In the genomic region with DNA sequence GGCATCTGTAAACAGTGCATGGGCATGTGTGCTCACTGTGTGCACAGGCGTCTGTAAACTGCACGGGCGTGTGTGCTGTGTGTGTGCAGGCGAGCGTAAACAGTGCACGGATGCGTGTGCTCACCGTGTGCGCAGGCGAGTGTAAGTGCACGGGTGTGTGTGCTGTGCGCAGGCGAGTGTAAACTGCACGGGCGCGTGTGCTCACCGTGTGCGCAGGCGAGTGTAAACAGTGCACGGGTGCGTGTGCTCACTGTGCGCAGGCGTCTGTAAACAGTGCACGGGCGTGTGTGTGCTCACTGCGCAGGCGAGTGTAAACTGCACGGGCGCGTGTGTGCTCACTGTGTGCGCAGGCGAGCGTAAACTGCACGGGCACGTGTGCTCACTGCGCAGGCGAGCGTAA, we compare ENCODE assay signal across 1 cellular context.
A peak's percentile ranks its signal among the peaks of the same experiment; 100 is the strongest.
TF ChIP-seq lines count a peak whose summit lies in the region.

No MANE protein-coding gene starts in this region.

TF ChIP-seq in GM12878, 131 proteins besides CTCF, POLR2A, EP300 and RAD21:
- peak; percentile 10; the same call in 1 of the 2 replicates for TF ChIP-seq TCF3 (IDR thresholded peaks at IDR 0.05; ENCODE audit: borderline replicate concordance, insufficient read depth, low read depth, low read length)
- TF ChIP-seq, protein P1, sequence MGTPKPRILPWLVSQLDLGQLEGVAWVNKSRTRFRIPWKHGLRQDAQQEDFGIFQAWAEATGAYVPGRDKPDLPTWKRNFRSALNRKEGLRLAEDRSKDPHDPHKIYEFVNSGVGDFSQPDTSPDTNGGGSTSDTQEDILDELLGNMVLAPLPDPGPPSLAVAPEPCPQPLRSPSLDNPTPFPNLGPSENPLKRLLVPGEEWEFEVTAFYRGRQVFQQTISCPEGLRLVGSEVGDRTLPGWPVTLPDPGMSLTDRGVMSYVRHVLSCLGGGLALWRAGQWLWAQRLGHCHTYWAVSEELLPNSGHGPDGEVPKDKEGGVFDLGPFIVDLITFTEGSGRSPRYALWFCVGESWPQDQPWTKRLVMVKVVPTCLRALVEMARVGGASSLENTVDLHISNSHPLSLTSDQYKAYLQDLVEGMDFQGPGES (IDR thresholded peaks at IDR 0.05) = no peak
- TF ChIP-seq, protein P2, sequence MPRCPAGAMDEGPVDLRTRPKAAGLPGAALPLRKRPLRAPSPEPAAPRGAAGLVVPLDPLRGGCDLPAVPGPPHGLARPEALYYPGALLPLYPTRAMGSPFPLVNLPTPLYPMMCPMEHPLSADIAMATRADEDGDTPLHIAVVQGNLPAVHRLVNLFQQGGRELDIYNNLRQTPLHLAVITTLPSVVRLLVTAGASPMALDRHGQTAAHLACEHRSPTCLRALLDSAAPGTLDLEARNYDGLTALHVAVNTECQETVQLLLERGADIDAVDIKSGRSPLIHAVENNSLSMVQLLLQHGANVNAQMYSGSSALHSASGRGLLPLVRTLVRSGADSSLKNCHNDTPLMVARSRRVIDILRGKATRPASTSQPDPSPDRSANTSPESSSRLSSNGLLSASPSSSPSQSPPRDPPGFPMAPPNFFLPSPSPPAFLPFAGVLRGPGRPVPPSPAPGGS (IDR thresholded peaks at IDR 0.05; ENCODE audit: borderline replicate concordance, insufficient read depth, low read depth, low read length, poor library complexity, severe bottlenecking) = peak; percentile 70
- no peak for TF ChIP-seq TAF1 (IDR thresholded peaks at IDR 0.05; ENCODE audit: borderline replicate concordance, low read depth, low read length)
- TF ChIP-seq SRF (IDR thresholded peaks at IDR 0.05; ENCODE audit: low read depth in 2 of 2, low read length in 2 of 2) = no peak
